ENCODE assay signal across 1 cellular context in genomic region chr1:172790245-172790644, GRCh38.
TF ChIP-seq lines count a peak whose summit lies in the region.

No MANE protein-coding gene starts in this region.

TF ChIP-seq in GM23338, 12 proteins besides CTCF, POLR2A, EP300 and RAD21 (continued from another document):
- no peak for TF ChIP-seq REST (IDR thresholded peaks at IDR 0.05; ENCODE audit: unreplicated experiment)
- no peak for TF ChIP-seq POLR2AphosphoS5 (IDR thresholded peaks at IDR 0.05; ENCODE audit: low read depth)
- TF ChIP-seq CREB1 (CRISPR knock-in tag; IDR thresholded peaks at IDR 0.05; ENCODE audit: low read depth), result no peak
- no peak for TF ChIP-seq EZH2 (IDR thresholded peaks at IDR 0.05; ENCODE audit: low read depth, unreplicated experiment)
- no peak for TF ChIP-seq ZNF331 (CRISPR knock-in tag; IDR thresholded peaks at IDR 0.05; ENCODE audit: low read depth)
- no peak for TF ChIP-seq ZNF114 (CRISPR knock-in tag; IDR thresholded peaks at IDR 0.05)
- no peak for TF ChIP-seq EZH2phosphoT487 (IDR thresholded peaks at IDR 0.05; ENCODE audit: unreplicated experiment)
- no peak for TF ChIP-seq NANOG (IDR thresholded peaks at IDR 0.05; ENCODE audit: borderline replicate concordance)
- no peak for TF ChIP-seq STAT1 (IDR thresholded peaks at IDR 0.05; ENCODE audit: unreplicated experiment)
- TF ChIP-seq, protein P1, sequence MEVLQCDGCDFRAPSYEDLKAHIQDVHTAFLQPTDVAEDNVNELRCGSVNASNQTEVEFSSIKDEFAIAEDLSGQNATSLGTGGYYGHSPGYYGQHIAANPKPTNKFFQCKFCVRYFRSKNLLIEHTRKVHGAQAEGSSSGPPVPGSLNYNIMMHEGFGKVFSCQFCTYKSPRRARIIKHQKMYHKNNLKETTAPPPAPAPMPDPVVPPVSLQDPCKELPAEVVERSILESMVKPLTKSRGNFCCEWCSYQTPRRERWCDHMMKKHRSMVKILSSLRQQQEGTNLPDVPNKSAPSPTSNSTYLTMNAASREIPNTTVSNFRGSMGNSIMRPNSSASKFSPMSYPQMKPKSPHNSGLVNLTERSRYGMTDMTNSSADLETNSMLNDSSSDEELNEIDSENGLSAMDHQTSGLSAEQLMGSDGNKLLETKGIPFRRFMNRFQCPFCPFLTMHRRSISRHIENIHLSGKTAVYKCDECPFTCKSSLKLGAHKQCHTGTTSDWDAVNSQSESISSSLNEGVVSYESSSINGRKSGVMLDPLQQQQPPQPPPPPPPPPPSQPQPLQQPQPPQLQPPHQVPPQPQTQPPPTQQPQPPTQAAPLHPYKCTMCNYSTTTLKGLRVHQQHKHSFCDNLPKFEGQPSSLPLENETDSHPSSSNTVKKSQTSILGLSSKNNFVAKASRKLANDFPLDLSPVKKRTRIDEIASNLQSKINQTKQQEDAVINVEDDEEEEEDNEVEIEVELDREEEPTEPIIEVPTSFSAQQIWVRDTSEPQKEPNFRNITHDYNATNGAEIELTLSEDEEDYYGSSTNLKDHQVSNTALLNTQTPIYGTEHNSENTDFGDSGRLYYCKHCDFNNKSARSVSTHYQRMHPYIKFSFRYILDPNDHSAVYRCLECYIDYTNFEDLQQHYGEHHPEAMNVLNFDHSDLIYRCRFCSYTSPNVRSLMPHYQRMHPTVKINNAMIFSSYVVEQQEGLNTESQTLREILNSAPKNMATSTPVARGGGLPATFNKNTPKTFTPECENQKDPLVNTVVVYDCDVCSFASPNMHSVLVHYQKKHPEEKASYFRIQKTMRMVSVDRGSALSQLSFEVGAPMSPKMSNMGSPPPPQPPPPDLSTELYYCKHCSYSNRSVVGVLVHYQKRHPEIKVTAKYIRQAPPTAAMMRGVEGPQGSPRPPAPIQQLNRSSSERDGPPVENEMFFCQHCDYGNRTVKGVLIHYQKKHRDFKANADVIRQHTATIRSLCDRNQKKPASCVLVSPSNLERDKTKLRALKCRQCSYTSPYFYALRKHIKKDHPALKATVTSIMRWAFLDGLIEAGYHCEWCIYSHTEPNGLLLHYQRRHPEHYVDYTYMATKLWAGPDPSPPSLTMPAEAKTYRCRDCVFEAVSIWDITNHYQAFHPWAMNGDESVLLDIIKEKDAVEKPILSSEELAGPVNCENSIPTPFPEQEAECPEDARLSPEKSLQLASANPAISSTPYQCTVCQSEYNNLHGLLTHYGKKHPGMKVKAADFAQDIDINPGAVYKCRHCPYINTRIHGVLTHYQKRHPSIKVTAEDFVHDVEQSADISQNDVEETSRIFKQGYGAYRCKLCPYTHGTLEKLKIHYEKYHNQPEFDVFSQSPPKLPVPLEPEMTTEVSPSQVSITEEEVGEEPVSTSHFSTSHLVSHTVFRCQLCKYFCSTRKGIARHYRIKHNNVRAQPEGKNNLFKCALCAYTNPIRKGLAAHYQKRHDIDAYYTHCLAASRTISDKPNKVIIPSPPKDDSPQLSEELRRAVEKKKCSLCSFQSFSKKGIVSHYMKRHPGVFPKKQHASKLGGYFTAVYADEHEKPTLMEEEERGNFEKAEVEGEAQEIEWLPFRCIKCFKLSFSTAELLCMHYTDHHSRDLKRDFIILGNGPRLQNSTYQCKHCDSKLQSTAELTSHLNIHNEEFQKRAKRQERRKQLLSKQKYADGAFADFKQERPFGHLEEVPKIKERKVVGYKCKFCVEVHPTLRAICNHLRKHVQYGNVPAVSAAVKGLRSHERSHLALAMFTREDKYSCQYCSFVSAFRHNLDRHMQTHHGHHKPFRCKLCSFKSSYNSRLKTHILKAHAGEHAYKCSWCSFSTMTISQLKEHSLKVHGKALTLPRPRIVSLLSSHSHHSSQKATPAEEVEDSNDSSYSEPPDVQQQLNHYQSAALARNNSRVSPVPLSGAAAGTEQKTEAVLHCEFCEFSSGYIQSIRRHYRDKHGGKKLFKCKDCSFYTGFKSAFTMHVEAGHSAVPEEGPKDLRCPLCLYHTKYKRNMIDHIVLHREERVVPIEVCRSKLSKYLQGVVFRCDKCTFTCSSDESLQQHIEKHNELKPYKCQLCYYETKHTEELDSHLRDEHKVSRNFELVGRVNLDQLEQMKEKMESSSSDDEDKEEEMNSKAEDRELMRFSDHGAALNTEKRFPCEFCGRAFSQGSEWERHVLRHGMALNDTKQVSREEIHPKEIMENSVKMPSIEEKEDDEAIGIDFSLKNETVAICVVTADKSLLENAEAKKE (CRISPR knock-in tag; IDR thresholded peaks at IDR 0.05), result no peak
